Comparison of ENCODE assay signal across 1 cellular context in the genomic region with DNA sequence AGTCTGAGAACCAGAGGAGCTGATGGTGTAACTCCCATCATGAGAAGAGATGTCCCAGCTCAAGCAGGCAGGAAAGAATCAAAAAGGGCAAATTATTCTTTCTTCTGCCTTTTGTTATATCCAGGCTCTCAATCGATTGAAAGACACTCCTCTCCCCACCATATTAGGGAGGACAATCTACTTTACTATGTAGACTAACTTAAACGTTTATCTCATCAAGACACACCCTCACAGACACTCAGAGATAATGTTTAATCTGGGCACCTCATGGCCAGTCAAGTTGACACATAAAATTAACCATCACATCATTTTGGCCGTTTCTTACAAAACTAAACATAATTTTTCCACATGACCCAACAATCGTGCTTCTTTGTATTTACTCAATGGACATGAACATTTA.
A peak's percentile ranks its signal among the peaks of the same experiment; 100 is the strongest.
TF ChIP-seq lines count a peak whose summit lies in the region.

No MANE protein-coding gene starts in this region.

TF ChIP-seq in K562, 482 proteins besides CTCF, POLR2A, EP300 and RAD21 (continued from another document):
- no peak for TF ChIP-seq LCOR (CRISPR knock-in tag; IDR thresholded peaks at IDR 0.05)
- TF ChIP-seq POLR2AphosphoS2 (IDR thresholded peaks at IDR 0.05; ENCODE audit: low read length): no peak
- TF ChIP-seq, protein P1, sequence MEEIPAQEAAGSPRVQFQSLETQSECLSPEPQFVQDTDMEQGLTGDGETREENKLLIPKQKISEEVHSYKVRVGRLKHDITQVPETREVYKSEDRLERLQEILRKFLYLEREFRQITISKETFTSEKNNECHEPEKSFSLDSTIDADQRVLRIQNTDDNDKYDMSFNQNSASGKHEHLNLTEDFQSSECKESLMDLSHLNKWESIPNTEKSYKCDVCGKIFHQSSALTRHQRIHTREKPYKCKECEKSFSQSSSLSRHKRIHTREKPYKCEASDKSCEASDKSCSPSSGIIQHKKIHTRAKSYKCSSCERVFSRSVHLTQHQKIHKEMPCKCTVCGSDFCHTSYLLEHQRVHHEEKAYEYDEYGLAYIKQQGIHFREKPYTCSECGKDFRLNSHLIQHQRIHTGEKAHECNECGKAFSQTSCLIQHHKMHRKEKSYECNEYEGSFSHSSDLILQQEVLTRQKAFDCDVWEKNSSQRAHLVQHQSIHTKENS (CRISPR knock-in tag; IDR thresholded peaks at IDR 0.05): no peak
- peak; percentile 63 for TF ChIP-seq DPF2 (IDR thresholded peaks at IDR 0.05)
- peak; percentile 51; the same call in 1 of the 2 replicates for TF ChIP-seq STAT5A (IDR thresholded peaks at IDR 0.05; ENCODE audit: borderline replicate concordance, low read length)
- no peak for TF ChIP-seq IFI16 (CRISPR knock-in tag; IDR thresholded peaks at IDR 0.05)
- peak; percentile 56 for TF ChIP-seq MEIS2 (IDR thresholded peaks at IDR 0.05; ENCODE audit: partially characterized antibody)
- TF ChIP-seq NCOR1 (IDR thresholded peaks at IDR 0.05): peak; percentile 72
- TF ChIP-seq, protein P2, sequence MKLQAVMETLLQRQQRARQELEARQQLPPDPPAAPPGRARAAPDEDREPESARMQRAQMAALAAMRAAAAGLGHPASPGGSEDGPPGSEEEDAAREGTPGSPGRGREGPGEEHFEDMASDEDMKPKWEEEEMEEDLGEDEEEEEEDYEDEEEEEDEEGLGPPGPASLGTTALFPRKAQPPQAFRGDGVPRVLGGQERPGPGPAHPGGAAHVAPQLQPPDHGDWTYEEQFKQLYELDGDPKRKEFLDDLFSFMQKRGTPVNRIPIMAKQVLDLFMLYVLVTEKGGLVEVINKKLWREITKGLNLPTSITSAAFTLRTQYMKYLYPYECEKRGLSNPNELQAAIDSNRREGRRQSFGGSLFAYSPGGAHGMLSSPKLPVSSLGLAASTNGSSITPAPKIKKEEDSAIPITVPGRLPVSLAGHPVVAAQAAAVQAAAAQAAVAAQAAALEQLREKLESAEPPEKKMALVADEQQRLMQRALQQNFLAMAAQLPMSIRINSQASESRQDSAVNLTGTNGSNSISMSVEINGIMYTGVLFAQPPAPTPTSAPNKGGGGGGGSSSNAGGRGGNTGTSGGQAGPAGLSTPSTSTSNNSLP (IDR thresholded peaks at IDR 0.05; ENCODE audit: borderline replicate concordance, low read depth, low read length): 0 out of 2 replicates have a peak, but pooled peaks have one; percentile 58
- no peak for TF ChIP-seq HNRNPK (IDR thresholded peaks at IDR 0.05; ENCODE audit: low read depth, low read length, poor library complexity, severe bottlenecking)
- peak; percentile 23; the same call in 1 of the 2 replicates for TF ChIP-seq POLR2AphosphoS5 (IDR thresholded peaks at IDR 0.05; ENCODE audit: control insufficient read depth, insufficient read depth, low read depth, low read length)
- TF ChIP-seq SRF (CRISPR knock-in tag; IDR thresholded peaks at IDR 0.05): peak in 1 of 2 experiments; percentile 88; a peak in 1 of 4 replicates
- peak; percentile 89 for TF ChIP-seq TEAD4 (IDR thresholded peaks at IDR 0.05; ENCODE audit: low read length)
- TF ChIP-seq TEAD4 (CRISPR knock-in tag; IDR thresholded peaks at IDR 0.05; ENCODE audit: borderline replicate concordance): no peak
- TF ChIP-seq NFATC3 (IDR thresholded peaks at IDR 0.05): no peak
- peak; percentile 57; the same call in 1 of the 2 replicates for TF ChIP-seq SMARCA4 (IDR thresholded peaks at IDR 0.05)
- TF ChIP-seq, protein P3, sequence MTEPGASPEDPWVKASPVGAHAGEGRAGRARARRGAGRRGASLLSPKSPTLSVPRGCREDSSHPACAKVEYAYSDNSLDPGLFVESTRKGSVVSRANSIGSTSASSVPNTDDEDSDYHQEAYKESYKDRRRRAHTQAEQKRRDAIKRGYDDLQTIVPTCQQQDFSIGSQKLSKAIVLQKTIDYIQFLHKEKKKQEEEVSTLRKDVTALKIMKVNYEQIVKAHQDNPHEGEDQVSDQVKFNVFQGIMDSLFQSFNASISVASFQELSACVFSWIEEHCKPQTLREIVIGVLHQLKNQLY (CRISPR knock-in tag; conservative IDR thresholded peaks at IDR 0.05): no peak
- TF ChIP-seq ARID1B (IDR thresholded peaks at IDR 0.05): peak; percentile 85
- TF ChIP-seq KLF16 (IDR thresholded peaks at IDR 0.05): 0 out of 2 replicates have a peak, but pooled peaks have one; percentile 44
- 0 out of 2 replicates have a peak, but pooled peaks have one; percentile 30 for TF ChIP-seq SMARCE1 (IDR thresholded peaks at IDR 0.05)
- TF ChIP-seq, protein P4, sequence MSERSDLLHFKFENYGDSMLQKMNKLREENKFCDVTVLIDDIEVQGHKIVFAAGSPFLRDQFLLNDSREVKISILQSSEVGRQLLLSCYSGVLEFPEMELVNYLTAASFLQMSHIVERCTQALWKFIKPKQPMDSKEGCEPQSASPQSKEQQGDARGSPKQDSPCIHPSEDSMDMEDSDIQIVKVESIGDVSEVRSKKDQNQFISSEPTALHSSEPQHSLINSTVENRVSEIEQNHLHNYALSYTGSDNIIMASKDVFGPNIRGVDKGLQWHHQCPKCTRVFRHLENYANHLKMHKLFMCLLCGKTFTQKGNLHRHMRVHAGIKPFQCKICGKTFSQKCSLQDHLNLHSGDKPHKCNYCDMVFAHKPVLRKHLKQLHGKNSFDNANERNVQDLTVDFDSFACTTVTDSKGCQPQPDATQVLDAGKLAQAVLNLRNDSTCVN (CRISPR knock-in tag; IDR thresholded peaks at IDR 0.05): no peak
- TF ChIP-seq FOXM1 (IDR thresholded peaks at IDR 0.05; ENCODE audit: low read depth): peak; percentile 62; the same call in 1 of the 2 replicates
- no peak for TF ChIP-seq FOXM1 (CRISPR knock-in tag; IDR thresholded peaks at IDR 0.05; ENCODE audit: low read depth)
- peak in 1 of 2 experiments; percentile 52; a peak in 1 of 4 replicates for TF ChIP-seq TRIM24 (IDR thresholded peaks at IDR 0.05)
- 0 out of 2 replicates have a peak, but pooled peaks have one; percentile 36 for TF ChIP-seq MTA2 (IDR thresholded peaks at IDR 0.05; ENCODE audit: low read depth)
- no peak for TF ChIP-seq ZNF76 (CRISPR knock-in tag; IDR thresholded peaks at IDR 0.05; ENCODE audit: borderline replicate concordance)
- TF ChIP-seq, protein P5, sequence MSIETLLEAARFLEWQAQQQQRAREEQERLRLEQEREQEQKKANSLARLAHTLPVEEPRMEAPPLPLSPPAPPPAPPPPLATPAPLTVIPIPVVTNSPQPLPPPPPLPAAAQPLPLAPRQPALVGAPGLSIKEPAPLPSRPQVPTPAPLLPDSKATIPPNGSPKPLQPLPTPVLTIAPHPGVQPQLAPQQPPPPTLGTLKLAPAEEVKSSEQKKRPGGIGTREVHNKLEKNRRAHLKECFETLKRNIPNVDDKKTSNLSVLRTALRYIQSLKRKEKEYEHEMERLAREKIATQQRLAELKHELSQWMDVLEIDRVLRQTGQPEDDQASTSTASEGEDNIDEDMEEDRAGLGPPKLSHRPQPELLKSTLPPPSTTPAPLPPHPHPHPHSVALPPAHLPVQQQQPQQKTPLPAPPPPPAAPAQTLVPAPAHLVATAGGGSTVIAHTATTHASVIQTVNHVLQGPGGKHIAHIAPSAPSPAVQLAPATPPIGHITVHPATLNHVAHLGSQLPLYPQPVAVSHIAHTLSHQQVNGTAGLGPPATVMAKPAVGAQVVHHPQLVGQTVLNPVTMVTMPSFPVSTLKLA (conservative IDR thresholded peaks at IDR 0.05): 0 out of 4 replicates have a peak, but pooled peaks of 1 of the 2 experiments have one; percentile 21
- TF ChIP-seq FOSL1 (tag; conservative IDR thresholded peaks at IDR 0.05): 0 out of 2 replicates have a peak, but pooled peaks have one; percentile 27
- TF ChIP-seq CBX3 (IDR thresholded peaks at IDR 0.05; ENCODE audit: borderline replicate concordance in 1 of 2, low read length in 2 of 2): no peak
- TF ChIP-seq, protein P6, sequence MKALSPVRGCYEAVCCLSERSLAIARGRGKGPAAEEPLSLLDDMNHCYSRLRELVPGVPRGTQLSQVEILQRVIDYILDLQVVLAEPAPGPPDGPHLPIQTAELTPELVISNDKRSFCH (CRISPR knock-in tag; IDR thresholded peaks at IDR 0.05): no peak
- TF ChIP-seq, protein P6 (tag; IDR thresholded peaks at IDR 0.05): no peak
- TF ChIP-seq PML (IDR thresholded peaks at IDR 0.05; ENCODE audit: low read length): peak; percentile 69
- peak; percentile 83 for TF ChIP-seq TAL1 (IDR thresholded peaks at IDR 0.05)
- TF ChIP-seq NELFE (IDR thresholded peaks at IDR 0.05; ENCODE audit: insufficient read depth, insufficient read length): no peak
- 0 out of 2 replicates have a peak, but pooled peaks have one; percentile 22 for TF ChIP-seq SOX6 (IDR thresholded peaks at IDR 0.05)
- TF ChIP-seq BMI1 (IDR thresholded peaks at IDR 0.05; ENCODE audit: low read length): no peak
